Comparison of ENCODE assay signal across 9 cellular contexts in the genomic region with DNA sequence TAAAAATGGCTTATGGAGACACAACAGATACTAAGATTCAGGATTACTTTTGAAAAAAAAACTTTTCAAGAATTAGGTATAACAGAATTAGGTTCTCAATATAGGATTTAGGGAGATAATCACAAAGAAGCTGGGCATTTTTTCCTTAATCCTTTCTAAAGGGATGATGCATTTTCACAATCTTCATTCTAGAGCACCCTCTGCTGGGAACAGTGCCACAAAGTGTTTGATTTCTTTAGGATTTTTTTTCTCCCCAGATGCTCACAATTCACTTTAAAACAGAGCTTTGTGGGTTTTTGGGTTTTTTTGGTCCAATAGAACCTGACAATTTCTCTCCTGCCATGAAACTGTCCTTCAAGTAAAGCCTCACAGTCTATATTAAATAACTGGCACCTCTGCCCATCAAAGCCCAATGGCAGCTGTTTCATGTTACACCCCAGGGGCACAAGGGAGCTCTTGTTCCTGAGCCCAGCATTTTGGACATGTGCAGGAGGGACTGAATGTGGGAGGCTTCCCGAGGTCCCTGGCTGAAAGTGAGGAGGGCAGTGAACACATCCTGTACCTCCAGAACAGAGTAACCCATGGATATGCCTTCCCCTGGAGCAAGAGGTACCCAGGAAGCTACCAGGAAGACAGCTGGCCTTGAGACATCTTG. TPM values are rescaled to one million over a fixed set of nuclear protein-coding genes. Genes with fewer than 3 reads are reported as not detected.
DNase-seq lines count a peak whose midpoint lies in the region; TF ChIP-seq lines count a peak whose summit lies in the region.
"Had no signal": no experiment of that assay in that cellular context is flagged by ENCODE, and none has a peak within 500 bp of the region (broad histone marks: within the 10 kb centered on the region; RNA-seq: fewer than 3 reads in every experiment).

No MANE protein-coding gene starts in this region.

- H3K14ac ChIP-seq in H9 (ENCODE audit: insufficient read depth, low read length): no peak overlapping the region

- H3K9ac ChIP-seq in H9 (ENCODE audit: extremely low read depth, insufficient read length, low read length) (no peak overlapping the region), SK-N-SH (no peak overlapping the region)

- no peaks in the 10 kb centered on the region for H4K20me1 ChIP-seq in H9 (ENCODE audit: control insufficient read depth, insufficient read depth, insufficient read length)
- no peaks in the 10 kb centered on the region for H4K20me1 ChIP-seq in SK-N-SH (ENCODE audit: insufficient read depth)

- H3K4me3 Mint-ChIP-seq in H9 (no peak overlapping the region), glutamatergic neuron (ENCODE audit: unreplicated experiment) (peak overlapping the region; percentile 35), Caco-2 (ENCODE audit: unreplicated experiment) (no peak overlapping the region)
- H3K4me3 Mint-ChIP-seq: activated naive CD8-positive, alpha-beta T cell had no signal

- H3K4me3 ChIP-seq in SK-N-SH (ENCODE audit: low read depth in 2 of 2, low read length in 1 of 2) (no peak overlapping the region), Caco-2 (ENCODE audit: low read depth, low read length) (no peak overlapping the region)

- no peak overlapping the region for H3K23ac ChIP-seq in H9 (ENCODE audit: insufficient read length, low read depth, low read length)

- H2AFZ ChIP-seq in H9 (ENCODE audit: low read length): no peak overlapping the region
- no peak overlapping the region for H2AFZ ChIP-seq in SK-N-SH (ENCODE audit: low read depth)

- H3K79me1 ChIP-seq in H9 (ENCODE audit: insufficient read depth, low read depth, low read length, poor library complexity, severe bottlenecking): no peaks in the 10 kb centered on the region

- H3K9me3 Mint-ChIP-seq in H9 (no peaks in the 10 kb centered on the region), glutamatergic neuron (ENCODE audit: unreplicated experiment) (no peaks in the 10 kb centered on the region), Caco-2 (ENCODE audit: unreplicated experiment) (no peaks in the 10 kb centered on the region)

- no peak overlapping the region for H3K4ac ChIP-seq in H9 (ENCODE audit: low read depth, low read length)

- H4K91ac ChIP-seq in H9 (ENCODE audit: insufficient read length, low read depth, low read length): no peak overlapping the region

- H3K27ac Mint-ChIP-seq in H9 (peak overlapping the region in 2 of 3 experiments; percentile 39 to 73; a peak in 2 of 7 replicates), glutamatergic neuron (ENCODE audit: unreplicated experiment) (peak overlapping the region; percentile 90), Caco-2 (ENCODE audit: unreplicated experiment) (no peak overlapping the region)
- H3K27ac Mint-ChIP-seq: activated naive CD8-positive, alpha-beta T cell had no signal

- no peak overlapping the region for H3K27ac ChIP-seq in 22Rv1
- no peak overlapping the region for H3K27ac ChIP-seq in H9 (ENCODE audit: insufficient read length, low read depth, low read length)
- peak overlapping the region in 1 of 2 experiments; percentile 3; a peak in 1 of 4 replicates for H3K27ac ChIP-seq in SK-N-SH (ENCODE audit: low read depth in 2 of 2, low read length in 1 of 2)

- no peak overlapping the region for H2BK5ac ChIP-seq in H9 (ENCODE audit: insufficient read length, low read length)

- WGBS in H9 (ENCODE audit: extremely low coverage, insufficient read length, low lambda C conversion rate): no CpG with 5 or more reads among the region's 1 CpG
- WGBS in SK-N-SH (ENCODE audit: low lambda C conversion rate): 0% methylated on average over 1 of the region's 1 CpG

- intact Hi-C loops in Caco-2 (cut with micrococcal nuclease; ENCODE audit: unreplicated experiment): loop anchor here (1.0 to 2.0 kb wide), 2 partner anchors 40 to 276 kb away; a partner anchor contains a TSS

- H3T11ph ChIP-seq in H9 (ENCODE audit: low read length): no peak overlapping the region

- H3K4me1 ChIP-seq in H9 (ENCODE audit: insufficient read depth, low read length) (no peaks in the 10 kb centered on the region), SK-N-SH (ENCODE audit: control insufficient read depth in 1 of 2, insufficient read depth in 2 of 2, low read depth in 1 of 2, low read length in 1 of 2) (peaks cover 8 to 16% of the 10 kb centered on the region in 2 experiments; a peak in 3 of 4 replicates), Caco-2 (no peaks in the 10 kb centered on the region)

- H3K56ac ChIP-seq in H9 (ENCODE audit: insufficient read length, low read depth, low read length): no peak overlapping the region

- H3K79me2 ChIP-seq in H9 (ENCODE audit: insufficient read depth, low read length) (no peaks in the 10 kb centered on the region), SK-N-SH (ENCODE audit: insufficient read depth) (no peaks in the 10 kb centered on the region)

- H3K18ac ChIP-seq in H9 (ENCODE audit: insufficient read length, low read depth, low read length): no peak overlapping the region

- H4K8ac ChIP-seq in H9 (replicated peaks; ENCODE audit: insufficient read length, low read depth, low read length): no peak overlapping the region

- H2BK20ac ChIP-seq in H9 (ENCODE audit: low read depth, low read length, poor library complexity, severe bottlenecking): no peak overlapping the region

- POLR2A ChIA-PET in SK-N-SH (lab: Yijun Ruan, JAX): no interaction called here
- POLR2A ChIA-PET in Caco-2 (lab: Charles Lee): interaction anchor here (0.7 kb wide), 1 partner anchor 25 kb away, joined by 3 read pairs; no protein-coding TSS in a partner anchor

- BruUV-seq in Caco-2 (replicated peaks; lab: Mats Ljungman, UMichigan): no TSS peak

- CTCF ChIA-PET in SK-N-SH (lab: Yijun Ruan, JAX) (interaction anchor here (0.6 to 7.2 kb wide), 65 partner anchors 9 to 924 kb away, joined by 3 to 119 read pairs (median 4); a partner anchor contains a TSS), Caco-2 (lab: Charles Lee) (interaction anchor here (0.6 to 1.3 kb wide), 7 partner anchors 8 to 1968 kb away, joined by 3 to 13 read pairs (median 3); a partner anchor contains a TSS)

- no peak for TF ChIP-seq EP300 in SK-N-SH (IDR thresholded peaks at IDR 0.05; ENCODE audit: borderline replicate concordance in 1 of 2, low read depth in 1 of 2, low read length in 1 of 2)

- H3K9me3 ChIP-seq in H9 (ENCODE audit: control insufficient read depth, low read depth, low read length) (no peaks in the 10 kb centered on the region), SK-N-SH (no peaks in the 10 kb centered on the region), Caco-2 (no peaks in the 10 kb centered on the region)

- H3K23me2 ChIP-seq in H9 (ENCODE audit: insufficient read length, low read depth, low read length, poor library complexity, severe bottlenecking): no peaks in the 10 kb centered on the region

- TF ChIP-seq RAD21 in SK-N-SH (IDR thresholded peaks at IDR 0.05; ENCODE audit: low read length): peak; percentile 83

- H3K36me3 ChIP-seq in SK-N-SH (replicated peaks in 1 of 2; ENCODE audit: control insufficient read depth in 1 of 2, insufficient read depth in 2 of 2, low read length in 1 of 2) (peaks cover 13 to 41% of the 10 kb centered on the region in 2 experiments), Caco-2 (ENCODE audit: control insufficient read depth, insufficient read depth, low read length) (no peaks in the 10 kb centered on the region)

- no peaks in the 10 kb centered on the region for H3F3A ChIP-seq in SK-N-SH (replicated peaks; ENCODE audit: insufficient read depth)

- H2AK5ac ChIP-seq in H9 (ENCODE audit: insufficient read length, low read length): no peak overlapping the region

- H2BK15ac ChIP-seq in H9 (ENCODE audit: low read depth, low read length): no peak overlapping the region

- no peak for DNase-seq in H9
- peak; percentile 28 for DNase-seq in SK-N-SH
- no peak for DNase-seq in glutamatergic neuron
- no peak for DNase-seq in stimulated activated CD4-positive, alpha-beta T cell treated with anti-CD3 and anti-CD28 coated beads, Interleukin-1b, Interleukin-23, amount 100 ng/mL, for 48 hours
- no peak for DNase-seq in Caco-2
- DNase-seq in HuH-7.5 (ENCODE audit: low spot score): no peak
- no peak for DNase-seq in activated effector memory CD4-positive, alpha-beta T cell treated with anti-CD3 and anti-CD28 coated beads, Interleukin-2, amount 50 U/mL, for 16 hours

- H3K4me2 ChIP-seq in H9 (ENCODE audit: insufficient read depth, insufficient read length, low read length): no peak overlapping the region
- no peak overlapping the region for H3K4me2 ChIP-seq in SK-N-SH

- H2BK120ac ChIP-seq in H9 (ENCODE audit: low read depth, low read length, poor library complexity, severe bottlenecking): no peak overlapping the region

- H3K9me2 ChIP-seq in SK-N-SH: no peaks in the 10 kb centered on the region

- H3K27me3 ChIP-seq in H9 (ENCODE audit: insufficient read depth, low read length) (no peaks in the 10 kb centered on the region), SK-N-SH (ENCODE audit: insufficient read depth) (no peaks in the 10 kb centered on the region), Caco-2 (replicated peaks; ENCODE audit: control insufficient read depth, insufficient read depth, low read length) (no peaks in the 10 kb centered on the region)

- H3K27me3 Mint-ChIP-seq in H9 (ENCODE audit: low read depth): no peaks in the 10 kb centered on the region
- peaks cover 4% of the 10 kb centered on the region for H3K27me3 Mint-ChIP-seq in glutamatergic neuron (ENCODE audit: unreplicated experiment)
- H3K27me3 Mint-ChIP-seq in Caco-2 (ENCODE audit: insufficient read depth, unreplicated experiment): no peaks in the 10 kb centered on the region
- H3K27me3 Mint-ChIP-seq: activated naive CD8-positive, alpha-beta T cell had no signal

- no peak overlapping the region for H2BK12ac ChIP-seq in H9 (ENCODE audit: insufficient read length, low read depth, low read length)

- no peaks in the 10 kb centered on the region for H3K4me1 Mint-ChIP-seq in H9
- peaks cover 29% of the 10 kb centered on the region for H3K4me1 Mint-ChIP-seq in glutamatergic neuron (ENCODE audit: low read depth, unreplicated experiment)
- H3K4me1 Mint-ChIP-seq in Caco-2 (ENCODE audit: low read depth, unreplicated experiment): peaks cover 6% of the 10 kb centered on the region

- H3K36me3 Mint-ChIP-seq in H9 (ENCODE audit: insufficient read depth in 1 of 3, low read depth in 3 of 3): peaks cover 21 to 42% (median 37%) of the 10 kb centered on the region in 3 experiments; a peak in 6 of 7 replicates
- peaks cover 7% of the 10 kb centered on the region for H3K36me3 Mint-ChIP-seq in glutamatergic neuron (ENCODE audit: unreplicated experiment)
- H3K36me3 Mint-ChIP-seq in Caco-2 (ENCODE audit: insufficient read depth, unreplicated experiment): peaks cover 58% of the 10 kb centered on the region

- peak; percentile 55 for TF ChIP-seq CTCF in 22Rv1 (IDR thresholded peaks at IDR 0.05)
- TF ChIP-seq CTCF in H9 (conservative IDR thresholded peaks at IDR 0.05): peak; percentile 58
- peak; percentile 72 for TF ChIP-seq CTCF in SK-N-SH (IDR thresholded peaks at IDR 0.05)
- TF ChIP-seq CTCF in glutamatergic neuron (IDR thresholded peaks at IDR 0.05; ENCODE audit: partially characterized antibody, unreplicated experiment): no peak
- TF ChIP-seq CTCF in Caco-2 (IDR thresholded peaks at IDR 0.05; ENCODE audit: insufficient read depth in 1 of 2, low read depth in 1 of 2, low read length in 1 of 2, severe bottlenecking in 1 of 2, unreplicated experiment in 1 of 2): peak in 1 of 2 experiments; percentile 16

- no peak overlapping the region for H4K5ac ChIP-seq in H9 (ENCODE audit: insufficient read length, low read depth, low read length)

RNA-seq across cellular contexts. Expression of a gene that starts 39.7 kb away (rescaled TPM):
- 52.4 and 54.0 TPM in 2 replicates for total RNA-seq in H9 (2021)
- polyA plus RNA-seq in SK-N-SH (2012; rRNA removed): 15.9 and 20.9 TPM in 2 replicates
- polyA plus RNA-seq in SK-N-SH (2012; cell fraction: cytosol; rRNA removed): 31.7 and 34.5 TPM in 2 replicates
- polyA plus RNA-seq in SK-N-SH (2012; cell fraction: nucleus; rRNA removed): 19.4 and 30.5 TPM in 2 replicates
- 206 TPM for total RNA-seq in glutamatergic neuron (ENCODE audit: unreplicated experiment)
- 66.5 and 69.9 TPM in 2 replicates for total RNA-seq in Caco-2 (2022)
